21 cellular contexts compared by ENCODE assay signal in genomic region chr1:172935062-172935592, GRCh38.
DNase-seq lines count a peak whose midpoint lies in the region; FAIRE-seq and TF ChIP-seq lines count a peak whose summit lies in the region.
"Had no signal": no experiment of that assay in that cellular context is flagged by ENCODE, and none has a peak within 500 bp of the region (broad histone marks: within the 10 kb centered on the region; RNA-seq: fewer than 3 reads in every experiment).

No MANE protein-coding gene starts in this region.

- H3K4me1 Mint-ChIP-seq in activated naive CD8-positive, alpha-beta T cell treated with anti-CD3 and anti-CD28 coated beads for 36 hours, result peaks cover 16% of the 10 kb centered on the region
- H3K4me1 Mint-ChIP-seq in H9, result peaks cover 0 to 3% of the 10 kb centered on the region in 2 experiments; a peak in 2 of 4 replicates

- no peak overlapping the region for H3K4me3 Mint-ChIP-seq in activated naive CD8-positive, alpha-beta T cell treated with anti-CD3 and anti-CD28 coated beads for 36 hours
- H3K4me3 Mint-ChIP-seq in H9, result no peak overlapping the region
- H3K4me3 Mint-ChIP-seq: activated CD4-positive, alpha-beta memory T cell treated with anti-CD3 and anti-CD28 coated beads for 36 hours; activated naive CD4-positive, alpha-beta T cell treated with anti-CD3 and anti-CD28 coated beads, Interleukin-2, amount 50 U/mL, for 24 hours had no signal

- no peaks in the 10 kb centered on the region for H4K20me1 ChIP-seq in BLaER1 treated with 17β-estradiol and CSF1 and Interleukin-3, amounts not matched to agents 10 nM and 100 nM
- no peaks in the 10 kb centered on the region for H4K20me1 ChIP-seq in H9 (ENCODE audit: control insufficient read depth, insufficient read depth, insufficient read length)

- H2BK15ac ChIP-seq in H9 (ENCODE audit: low read depth, low read length), result no peak overlapping the region

- H3K27me3 Mint-ChIP-seq in activated naive CD8-positive, alpha-beta T cell treated with anti-CD3 and anti-CD28 coated beads for 36 hours, result no peaks in the 10 kb centered on the region
- no peaks in the 10 kb centered on the region; the same call in 1 of the 2 replicates for H3K27me3 Mint-ChIP-seq in H9 (ENCODE audit: low read depth)
- H3K27me3 Mint-ChIP-seq: activated naive CD4-positive, alpha-beta T cell treated with anti-CD3 and anti-CD28 coated beads, Interleukin-2, amount 50 U/mL, for 24 hours had no signal

- H2BK120ac ChIP-seq in H9 (ENCODE audit: low read depth, low read length, poor library complexity, severe bottlenecking), result no peak overlapping the region

- no peak overlapping the region for H3K18ac ChIP-seq in H9 (ENCODE audit: insufficient read length, low read depth, low read length)

- H3K36me3 ChIP-seq in BLaER1 treated with 17β-estradiol and CSF1 and Interleukin-3, amounts not matched to agents 10 nM and 100 nM, result no peaks in the 10 kb centered on the region
- H3K36me3 ChIP-seq in suprapubic skin, result no peaks in the 10 kb centered on the region
- H3K36me3 ChIP-seq: WERI-Rb-1 had no signal

- WGBS in suprapubic skin, result 68% methylated on average over 1 of the region's 1 CpG
- WGBS in H9 (ENCODE audit: extremely low coverage, insufficient read length, low lambda C conversion rate), result no CpG with 5 or more reads among the region's 1 CpG

- no peaks in the 10 kb centered on the region for H3K79me2 ChIP-seq in H9 (ENCODE audit: insufficient read depth, low read length)

- TF ChIP-seq EP300 in suprapubic skin (IDR thresholded peaks at IDR 0.05), result no peak

- no peaks in the 10 kb centered on the region for H3K79me1 ChIP-seq in H9 (ENCODE audit: insufficient read depth, low read depth, low read length, poor library complexity, severe bottlenecking)

- H4K91ac ChIP-seq in H9 (ENCODE audit: insufficient read length, low read depth, low read length), result no peak overlapping the region

- H3K4me1 ChIP-seq in BLaER1 treated with 17β-estradiol and CSF1 and Interleukin-3, amounts not matched to agents 10 nM and 100 nM, result peaks cover 11 to 69% (median 55%) of the 10 kb centered on the region in 10 experiments
- peaks cover 7% of the 10 kb centered on the region for H3K4me1 ChIP-seq in suprapubic skin
- H3K4me1 ChIP-seq in H9 (ENCODE audit: insufficient read depth, low read length), result no peaks in the 10 kb centered on the region; the same call in 1 of the 2 replicates

- H2BK12ac ChIP-seq in H9 (ENCODE audit: insufficient read length, low read depth, low read length), result no peak overlapping the region

- H3K4me2 ChIP-seq in BLaER1 treated with 17β-estradiol and CSF1 and Interleukin-3, amounts not matched to agents 10 nM and 100 nM, result peak overlapping the region in 9 of 11 experiments; percentile 38 to 82 (median 74); a peak in 16 of 22 replicates
- no peak overlapping the region for H3K4me2 ChIP-seq in H9 (ENCODE audit: insufficient read depth, insufficient read length, low read length)

- H3K27me3 ChIP-seq in BLaER1 treated with 17β-estradiol and CSF1 and Interleukin-3, amounts not matched to agents 10 nM and 100 nM, result no peaks in the 10 kb centered on the region
- H3K27me3 ChIP-seq in suprapubic skin, result no peaks in the 10 kb centered on the region
- no peaks in the 10 kb centered on the region for H3K27me3 ChIP-seq in H9 (ENCODE audit: insufficient read depth, low read length)

- peaks cover 3% of the 10 kb centered on the region for H3K9me3 Mint-ChIP-seq in activated naive CD8-positive, alpha-beta T cell treated with anti-CD3 and anti-CD28 coated beads for 36 hours
- no peaks in the 10 kb centered on the region for H3K9me3 Mint-ChIP-seq in H9
- H3K9me3 Mint-ChIP-seq: activated CD4-positive, alpha-beta memory T cell treated with anti-CD3 and anti-CD28 coated beads for 36 hours; activated naive CD4-positive, alpha-beta T cell treated with anti-CD3 and anti-CD28 coated beads, Interleukin-2, amount 50 U/mL, for 24 hours had no signal

- H4K8ac ChIP-seq in H9 (replicated peaks; ENCODE audit: insufficient read length, low read depth, low read length), result no peak overlapping the region

- H2AK5ac ChIP-seq in H9 (ENCODE audit: insufficient read length, low read length), result no peak overlapping the region

- H3K4me3 ChIP-seq in BLaER1 treated with 17β-estradiol and CSF1 and Interleukin-3, amounts not matched to agents 10 nM and 100 nM, result no peak overlapping the region; a peak in 1 of 20 replicates
- no peak overlapping the region for H3K4me3 ChIP-seq in cardiac fibroblast (replicated peaks in 1 of 2; ENCODE audit: low read depth in 2 of 2, low read length in 2 of 2)
- no peak overlapping the region for H3K4me3 ChIP-seq in suprapubic skin
- H3K4me3 ChIP-seq: GM12878 had no signal

- no peak overlapping the region for H3K56ac ChIP-seq in H9 (ENCODE audit: insufficient read length, low read depth, low read length)

- H3K4ac ChIP-seq in H9 (ENCODE audit: low read depth, low read length), result no peak overlapping the region

- TF ChIP-seq POLR2A in suprapubic skin (IDR thresholded peaks at IDR 0.05), result no peak

- no peak overlapping the region for H3T11ph ChIP-seq in H9 (ENCODE audit: low read length)

- peak; percentile 36 for FAIRE-seq in islet of Langerhans (lab: Jason Lieb, UNC)
- FAIRE-seq: G401.6, GM12878, HepG2 had no signal

- DNase-seq in NCI-H526 (lab: John Stamatoyannopoulos, UW) (peak; percentile 57), cardiac fibroblast (ENCODE audit: low read depth in 2 of 2) (peak; percentile 42 to 75), anterior cingulate cortex (lab: John Stamatoyannopoulos, UW) (no peak), suprapubic skin (ENCODE audit: low spot score in 2 of 2) (no peak), H9 (no peak)
- no peak for DNase-seq in activated naive CD8-positive, alpha-beta T cell treated with anti-CD3 and anti-CD28 coated beads for 36 hours
- DNase-seq: activated CD4-positive, alpha-beta memory T cell treated with anti-CD3 and anti-CD28 coated beads for 36 hours; activated T-cell treated with anti-CD3 and anti-CD28 coated beads, Interleukin-2, amount 50 U/mL, for 1 hour; Caco-2; foreskin fibroblast; NCI-H2029 treated with DMSO at 0.1 percent for 48 hours; NCI-H510A; OCI-M1; stimulated activated CD4-positive, alpha-beta T cell treated with anti-CD3 and anti-CD28 coated beads, Interleukin-2, amount 100 ng/mL, for 48 hours; WERI-Rb-1 had no signal

- no peak overlapping the region for H2BK20ac ChIP-seq in H9 (ENCODE audit: low read depth, low read length, poor library complexity, severe bottlenecking)

- H3K27ac Mint-ChIP-seq in activated naive CD8-positive, alpha-beta T cell treated with anti-CD3 and anti-CD28 coated beads for 36 hours, result no peak overlapping the region
- H3K27ac Mint-ChIP-seq in H9, result no peak overlapping the region
- H3K27ac Mint-ChIP-seq: activated CD4-positive, alpha-beta memory T cell treated with anti-CD3 and anti-CD28 coated beads for 36 hours; activated naive CD4-positive, alpha-beta T cell treated with anti-CD3 and anti-CD28 coated beads, Interleukin-2, amount 50 U/mL, for 24 hours had no signal

- peaks cover 1% of the 10 kb centered on the region for H3K36me3 Mint-ChIP-seq in activated naive CD8-positive, alpha-beta T cell treated with anti-CD3 and anti-CD28 coated beads for 36 hours
- H3K36me3 Mint-ChIP-seq in H9 (ENCODE audit: insufficient read depth in 1 of 3, low read depth in 3 of 3), result no peaks in the 10 kb centered on the region
- H3K36me3 Mint-ChIP-seq: activated CD4-positive, alpha-beta memory T cell treated with anti-CD3 and anti-CD28 coated beads for 36 hours; activated naive CD4-positive, alpha-beta T cell treated with anti-CD3 and anti-CD28 coated beads, Interleukin-2, amount 50 U/mL, for 24 hours had no signal

- no peak overlapping the region for H3K23ac ChIP-seq in H9 (ENCODE audit: insufficient read length, low read depth, low read length)

- H2BK5ac ChIP-seq in H9 (ENCODE audit: insufficient read length, low read length), result no peak overlapping the region

- TF ChIP-seq CTCF in cardiac fibroblast (IDR thresholded peaks at IDR 0.05; ENCODE audit: low read depth, low read length) (no peak), suprapubic skin (IDR thresholded peaks at IDR 0.05) (no peak), H9 (conservative IDR thresholded peaks at IDR 0.05) (no peak)

- H3K9ac ChIP-seq in BLaER1 treated with 17β-estradiol and CSF1 and Interleukin-3, amounts not matched to agents 10 nM and 100 nM, result no peak overlapping the region; a peak in 1 of 22 replicates
- no peak overlapping the region for H3K9ac ChIP-seq in H9 (ENCODE audit: extremely low read depth, insufficient read length, low read length)

- no peak overlapping the region for H2AFZ ChIP-seq in H9 (ENCODE audit: low read length)

- no peaks in the 10 kb centered on the region for H3K23me2 ChIP-seq in H9 (ENCODE audit: insufficient read length, low read depth, low read length, poor library complexity, severe bottlenecking)

- peaks cover 0 to 23% (median 12%) of the 10 kb centered on the region in 11 experiments; a peak in 13 of 22 replicates for H3K9me3 ChIP-seq in BLaER1 treated with 17β-estradiol and CSF1 and Interleukin-3, amounts not matched to agents 10 nM and 100 nM (replicated peaks in 1 of 11)
- H3K9me3 ChIP-seq in suprapubic skin (no peaks in the 10 kb centered on the region), H9 (ENCODE audit: control insufficient read depth, low read depth, low read length) (no peaks in the 10 kb centered on the region)
- H3K9me3 ChIP-seq: Caco-2 had no signal

- no peak overlapping the region for H4K5ac ChIP-seq in H9 (ENCODE audit: insufficient read length, low read depth, low read length)

- H3K27ac ChIP-seq in BLaER1 treated with 17β-estradiol and CSF1 and Interleukin-3, amounts not matched to agents 10 nM and 100 nM, result peak overlapping the region in 9 of 11 experiments; percentile 58 to 83 (median 81); a peak in 16 of 22 replicates
- H3K27ac ChIP-seq in suprapubic skin (no peak overlapping the region), H9 (ENCODE audit: insufficient read length, low read depth, low read length) (no peak overlapping the region)
- H3K27ac ChIP-seq: WERI-Rb-1 had no signal

- no peak overlapping the region for H3K14ac ChIP-seq in H9 (ENCODE audit: insufficient read depth, low read length)

Comparison
In these comparisons a context has a peak if more than half of its experiments do, and no peak if none do; other contexts are left out.
1. H3K27ac ChIP-seq: peak in BLaER1 treated with 17β-estradiol and CSF1 and Interleukin-3, amounts not matched to agents 10 nM and 100 nM (9 of 11); none in suprapubic skin (single experiment) and H9 (single experiment).
2. DNase-seq: peak in NCI-H526 (2 of 2) and cardiac fibroblast (2 of 2); none in anterior cingulate cortex (0 of 58), suprapubic skin (0 of 2), activated naive CD8-positive, alpha-beta T cell treated with anti-CD3 and anti-CD28 coated beads for 36 hours (single experiment) and H9 (single experiment).